Comparison of ENCODE assay signal across 9 cellular contexts in genomic region chr16:11668590-11669379, GRCh38. TPM values are rescaled to one million over a fixed set of nuclear protein-coding genes. Genes with fewer than 3 reads are reported as not detected.
DNase-seq lines count a peak whose midpoint lies in the region; ATAC-seq, FAIRE-seq and TF ChIP-seq lines count a peak whose summit lies in the region.
"Had no signal": no experiment of that assay in that cellular context is flagged by ENCODE, and none has a peak within 500 bp of the region (broad histone marks: within the 10 kb centered on the region; RNA-seq: fewer than 3 reads in every experiment).

No MANE protein-coding gene starts in this region.

- no peaks in the 10 kb centered on the region for H3K27me3 ChIP-seq in subcutaneous abdominal adipose tissue (ENCODE audit: control insufficient read depth in 5 of 5, insufficient read depth in 4 of 5, low read length in 5 of 5)

- DNase-seq in AG08396 (ENCODE audit: low spot score) = peak; percentile 56
- DNase-seq in Jurkat, Clone E6-1 (ENCODE audit: low read depth, low spot score) = no peak
- DNase-seq in astrocyte of the cerebellum (ENCODE audit: low read depth) = no peak
- peak; percentile 83 for DNase-seq in kidney
- DNase-seq in middle frontal gyrus (ENCODE audit: extremely low spot score, low spot score) = no peak
- no peak for DNase-seq in GM19238 (ENCODE audit: insufficient read length, low spot score)

- H3K36me3 ChIP-seq in kidney (ENCODE audit: control insufficient read depth in 1 of 2, insufficient read depth in 2 of 2, low read length in 2 of 2) (no peaks in the 10 kb centered on the region), subcutaneous abdominal adipose tissue (ENCODE audit: control insufficient read depth in 5 of 5, insufficient read depth in 5 of 5, low read length in 5 of 5) (peaks cover 0 to 5% (median 0%) of the 10 kb centered on the region in 5 donors)

- H3K27ac ChIP-seq in kidney (ENCODE audit: low read depth in 2 of 2, low read length in 2 of 2) (peak overlapping the region; percentile 74 to 75), subcutaneous abdominal adipose tissue (ENCODE audit: low read depth, low read length) (peak overlapping the region; percentile 94)

- in situ Hi-C loops in astrocyte of the cerebellum (cut with HindIII; ENCODE audit: low sequenced_read_pairs) = no loop called here

- intact Hi-C loops in kidney (cut with DNase I) = no loop called here

- no peak for FAIRE-seq in kidney (lab: Jason Lieb, UNC)
- FAIRE-seq: endometrium had no signal

- ATAC-seq in GM19452 (IDR thresholded peaks at IDR 0.05; ENCODE audit: unreplicated experiment) = no peak

- H3K9me3 ChIP-seq in kidney (ENCODE audit: control insufficient read depth in 1 of 2, low read length in 2 of 2) = no peaks in the 10 kb centered on the region
- H3K9me3 ChIP-seq in subcutaneous abdominal adipose tissue (ENCODE audit: control insufficient read depth in 5 of 5, low read length in 5 of 5) = no peaks in the 10 kb centered on the region

- H3K9ac ChIP-seq in kidney (ENCODE audit: low read length in 2 of 2) = peak overlapping the region; percentile 37 to 55
- H3K9ac ChIP-seq in subcutaneous abdominal adipose tissue (ENCODE audit: low read length in 5 of 5) = peak overlapping the region; percentile 19 to 89 (median 85)

- H3K4me3 ChIP-seq in Jurkat, Clone E6-1 (ENCODE audit: low read length) = peak overlapping the region; percentile 56
- H3K4me3 ChIP-seq in astrocyte of the cerebellum (ENCODE audit: low read depth, low read length) = peak overlapping the region; percentile 77
- peak overlapping the region; percentile 59 for H3K4me3 ChIP-seq in kidney (ENCODE audit: low read length in 2 of 2)
- H3K4me3 ChIP-seq in subcutaneous abdominal adipose tissue (ENCODE audit: low read depth in 1 of 5, low read length in 5 of 5) = peak overlapping the region; percentile 73 to 90 (median 86)

- H3K4me1 ChIP-seq in kidney (ENCODE audit: control insufficient read depth in 1 of 2, insufficient read depth in 1 of 2, low read depth in 1 of 2, low read length in 2 of 2) = peaks cover 0 to 31% of the 10 kb centered on the region in 2 donors
- peaks cover 14 to 74% (median 60%) of the 10 kb centered on the region in 5 donors for H3K4me1 ChIP-seq in subcutaneous abdominal adipose tissue (ENCODE audit: control insufficient read depth in 5 of 5, insufficient read depth in 5 of 5, low read length in 5 of 5)

- TF ChIP-seq CTCF in astrocyte of the cerebellum (IDR thresholded peaks at IDR 0.05; ENCODE audit: low read depth, low read length, missing control alignments) (no peak), kidney (IDR thresholded peaks at IDR 0.05; ENCODE audit: borderline replicate concordance, extremely low read depth, insufficient read depth) (no peak)

RNA-seq across cellular contexts. Expression of gene SNN, which starts 0.5 kb away (rescaled TPM):
- 25.4 TPM for polyA plus RNA-seq in Jurkat, Clone E6-1 (2012; ENCODE audit: insufficient read depth, insufficient read length)
- total RNA-seq in kidney = 21.9 TPM
- 16.6 TPM for polyA plus RNA-seq in kidney (ENCODE audit: insufficient read depth, low read depth, low replicate concordance)

Comparison
In these comparisons a context has a peak if more than half of its experiments do, and no peak if none do; other contexts are left out.
1. DNase-seq: peak in AG08396 (single experiment) and kidney (single experiment); none in Jurkat, Clone E6-1 (single experiment), astrocyte of the cerebellum (single experiment), middle frontal gyrus (single experiment) and GM19238 (single experiment).
2. Peak in every context shown above with its lines, with median percentiles within 50 percentile points of each other: H3K4me3 ChIP-seq.